ENCODE assay signal across 1 cellular context in genomic region chr19:55647732-55648656, GRCh38.
TF ChIP-seq lines count a peak whose summit lies in the region.

Gene CCDC106, plus strand, starts transcription at chr19:55648212. Its CDS starts 835 bp downstream, at chr19:55649047.

TF ChIP-seq in HepG2, 621 proteins besides CTCF, POLR2A, EP300 and RAD21 (continued from another document and continues in another):
- TF ChIP-seq ARID4A (CRISPR knock-in tag; IDR thresholded peaks at IDR 0.05; ENCODE audit: borderline replicate concordance) (peak; percentile 79; the same call in 1 of the 2 replicates), U2AF1 (optimal IDR thresholded peaks at IDR 0.05; ENCODE audit: low read depth, low read length) (no peak), KDM2A (CRISPR knock-in tag; IDR thresholded peaks at IDR 0.05; ENCODE audit: borderline replicate concordance, low read depth) (peak; percentile 68), ZNF747 (CRISPR knock-in tag; IDR thresholded peaks at IDR 0.05; ENCODE audit: borderline replicate concordance) (peak; percentile 88; the same call in 1 of the 2 replicates), ZNF800 (CRISPR knock-in tag; IDR thresholded peaks at IDR 0.05) (no peak), EHMT2 (IDR thresholded peaks at IDR 0.05; ENCODE audit: borderline replicate concordance, low read depth, low read length) (no peak), KMT2B (CRISPR knock-in tag; IDR thresholded peaks at IDR 0.05) (0 out of 2 replicates have a peak, but pooled peaks have one; percentile 36), TBX2 (CRISPR knock-in tag; IDR thresholded peaks at IDR 0.05; ENCODE audit: borderline replicate concordance) (peak; percentile 70; the same call in 1 of the 2 replicates), ZNF629 (CRISPR knock-in tag; conservative IDR thresholded peaks at IDR 0.05) (no peak), DNMT3B (CRISPR knock-in tag; conservative IDR thresholded peaks at IDR 0.05) (no peak), RBFOX2 (IDR thresholded peaks at IDR 0.05; ENCODE audit: low read depth, low read length) (peak; percentile 76), TAF15 (IDR thresholded peaks at IDR 0.05; ENCODE audit: low read depth, low read length, poor library complexity, severe bottlenecking) (peak; percentile 84), KDM3A (CRISPR knock-in tag; IDR thresholded peaks at IDR 0.05; ENCODE audit: low read depth) (0 out of 2 replicates have a peak, but pooled peaks have one; percentile 58), ZNF574 (CRISPR knock-in tag; IDR thresholded peaks at IDR 0.05) (peak; percentile 70; the same call in 1 of the 2 replicates), NR2F2 (IDR thresholded peaks at IDR 0.05; ENCODE audit: borderline replicate concordance, low read depth) (no peak), ZGPAT (CRISPR knock-in tag; IDR thresholded peaks at IDR 0.05) (peak; percentile 82; the same call in 1 of the 2 replicates), RAD51 (IDR thresholded peaks at IDR 0.05; ENCODE audit: borderline replicate concordance) (no peak), ZNF589 (CRISPR knock-in tag; conservative IDR thresholded peaks at IDR 0.05) (0 out of 2 replicates have a peak, but pooled peaks have one; percentile 39), RXRA (CRISPR knock-in tag; IDR thresholded peaks at IDR 0.05) (peak; percentile 38; the same call in 1 of the 2 replicates), ZNF724P (CRISPR knock-in tag; IDR thresholded peaks at IDR 0.05; ENCODE audit: borderline replicate concordance) (no peak), ZZZ3 (CRISPR knock-in tag; IDR thresholded peaks at IDR 0.05; ENCODE audit: borderline replicate concordance) (no peak), ZNF44 (CRISPR knock-in tag; IDR thresholded peaks at IDR 0.05) (0 out of 2 replicates have a peak, but pooled peaks have one; percentile 56), CENPX (CRISPR knock-in tag; IDR thresholded peaks at IDR 0.05) (no peak), GTF3A (CRISPR knock-in tag; conservative IDR thresholded peaks at IDR 0.05) (no peak), KLF11 (CRISPR knock-in tag; IDR thresholded peaks at IDR 0.05) (0 out of 2 replicates have a peak, but pooled peaks have one; percentile 58), ZBTB43 (CRISPR knock-in tag; conservative IDR thresholded peaks at IDR 0.05) (no peak), BRD4 (CRISPR knock-in tag; IDR thresholded peaks at IDR 0.05) (peak; percentile 26; the same call in 1 of the 2 replicates), FOXA3 (CRISPR knock-in tag; IDR thresholded peaks at IDR 0.05) (0 out of 2 replicates have a peak, but pooled peaks have one; percentile 6), KAT2B (IDR thresholded peaks at IDR 0.05; ENCODE audit: borderline replicate concordance, low read depth, low read length) (no peak)
- TF ChIP-seq, protein P1, sequence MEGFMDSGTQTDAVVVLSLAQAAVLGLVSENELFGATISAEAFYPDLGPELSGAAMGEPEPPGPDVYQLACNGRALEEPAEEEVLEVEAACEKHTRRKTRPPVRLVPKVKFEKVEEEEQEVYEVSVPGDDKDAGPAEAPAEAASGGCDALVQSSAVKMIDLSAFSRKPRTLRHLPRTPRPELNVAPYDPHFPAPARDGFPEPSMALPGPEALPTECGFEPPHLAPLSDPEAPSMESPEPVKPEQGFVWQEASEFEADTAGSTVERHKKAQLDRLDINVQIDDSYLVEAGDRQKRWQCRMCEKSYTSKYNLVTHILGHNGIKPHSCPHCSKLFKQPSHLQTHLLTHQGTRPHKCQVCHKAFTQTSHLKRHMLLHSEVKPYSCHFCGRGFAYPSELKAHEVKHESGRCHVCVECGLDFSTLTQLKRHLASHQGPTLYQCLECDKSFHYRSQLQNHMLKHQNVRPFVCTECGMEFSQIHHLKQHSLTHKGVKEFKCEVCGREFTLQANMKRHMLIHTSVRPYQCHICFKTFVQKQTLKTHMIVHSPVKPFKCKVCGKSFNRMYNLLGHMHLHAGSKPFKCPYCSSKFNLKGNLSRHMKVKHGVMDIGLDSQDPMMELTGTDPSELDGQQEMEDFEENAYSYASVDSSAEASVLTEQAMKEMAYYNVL (CRISPR knock-in tag; IDR thresholded peaks at IDR 0.05; ENCODE audit: borderline replicate concordance): peak; percentile 49
- TF ChIP-seq, protein P2, sequence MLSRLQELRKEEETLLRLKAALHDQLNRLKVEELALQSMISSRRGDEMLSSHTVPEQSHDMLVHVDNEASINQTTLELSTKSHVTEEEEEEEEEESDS (CRISPR knock-in tag; IDR thresholded peaks at IDR 0.05; ENCODE audit: borderline replicate concordance): no peak
- TF ChIP-seq, protein P3, sequence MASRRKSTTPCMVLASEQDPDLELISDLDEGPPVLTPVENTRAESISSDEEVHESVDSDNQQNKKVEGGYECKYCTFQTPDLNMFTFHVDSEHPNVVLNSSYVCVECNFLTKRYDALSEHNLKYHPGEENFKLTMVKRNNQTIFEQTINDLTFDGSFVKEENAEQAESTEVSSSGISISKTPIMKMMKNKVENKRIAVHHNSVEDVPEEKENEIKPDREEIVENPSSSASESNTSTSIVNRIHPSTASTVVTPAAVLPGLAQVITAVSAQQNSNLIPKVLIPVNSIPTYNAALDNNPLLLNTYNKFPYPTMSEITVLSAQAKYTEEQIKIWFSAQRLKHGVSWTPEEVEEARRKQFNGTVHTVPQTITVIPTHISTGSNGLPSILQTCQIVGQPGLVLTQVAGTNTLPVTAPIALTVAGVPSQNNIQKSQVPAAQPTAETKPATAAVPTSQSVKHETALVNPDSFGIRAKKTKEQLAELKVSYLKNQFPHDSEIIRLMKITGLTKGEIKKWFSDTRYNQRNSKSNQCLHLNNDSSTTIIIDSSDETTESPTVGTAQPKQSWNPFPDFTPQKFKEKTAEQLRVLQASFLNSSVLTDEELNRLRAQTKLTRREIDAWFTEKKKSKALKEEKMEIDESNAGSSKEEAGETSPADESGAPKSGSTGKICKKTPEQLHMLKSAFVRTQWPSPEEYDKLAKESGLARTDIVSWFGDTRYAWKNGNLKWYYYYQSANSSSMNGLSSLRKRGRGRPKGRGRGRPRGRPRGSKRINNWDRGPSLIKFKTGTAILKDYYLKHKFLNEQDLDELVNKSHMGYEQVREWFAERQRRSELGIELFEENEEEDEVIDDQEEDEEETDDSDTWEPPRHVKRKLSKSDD (CRISPR knock-in tag; IDR thresholded peaks at IDR 0.05; ENCODE audit: low read depth): no peak
- TF ChIP-seq, protein P4, sequence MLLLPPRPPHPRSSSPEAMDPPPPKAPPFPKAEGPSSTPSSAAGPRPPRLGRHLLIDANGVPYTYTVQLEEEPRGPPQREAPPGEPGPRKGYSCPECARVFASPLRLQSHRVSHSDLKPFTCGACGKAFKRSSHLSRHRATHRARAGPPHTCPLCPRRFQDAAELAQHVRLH (CRISPR knock-in tag; IDR thresholded peaks at IDR 0.05; ENCODE audit: borderline replicate concordance, low read depth): no peak
- TF ChIP-seq, protein P5, sequence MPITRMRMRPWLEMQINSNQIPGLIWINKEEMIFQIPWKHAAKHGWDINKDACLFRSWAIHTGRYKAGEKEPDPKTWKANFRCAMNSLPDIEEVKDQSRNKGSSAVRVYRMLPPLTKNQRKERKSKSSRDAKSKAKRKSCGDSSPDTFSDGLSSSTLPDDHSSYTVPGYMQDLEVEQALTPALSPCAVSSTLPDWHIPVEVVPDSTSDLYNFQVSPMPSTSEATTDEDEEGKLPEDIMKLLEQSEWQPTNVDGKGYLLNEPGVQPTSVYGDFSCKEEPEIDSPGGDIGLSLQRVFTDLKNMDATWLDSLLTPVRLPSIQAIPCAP (CRISPR knock-in tag; IDR thresholded peaks at IDR 0.05; ENCODE audit: low read depth): no peak
- TF ChIP-seq, protein P6, sequence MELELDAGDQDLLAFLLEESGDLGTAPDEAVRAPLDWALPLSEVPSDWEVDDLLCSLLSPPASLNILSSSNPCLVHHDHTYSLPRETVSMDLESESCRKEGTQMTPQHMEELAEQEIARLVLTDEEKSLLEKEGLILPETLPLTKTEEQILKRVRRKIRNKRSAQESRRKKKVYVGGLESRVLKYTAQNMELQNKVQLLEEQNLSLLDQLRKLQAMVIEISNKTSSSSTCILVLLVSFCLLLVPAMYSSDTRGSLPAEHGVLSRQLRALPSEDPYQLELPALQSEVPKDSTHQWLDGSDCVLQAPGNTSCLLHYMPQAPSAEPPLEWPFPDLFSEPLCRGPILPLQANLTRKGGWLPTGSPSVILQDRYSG (CRISPR knock-in tag; IDR thresholded peaks at IDR 0.05): no peak
